ENCODE assay signal across 13 cellular contexts in genomic region chr4:109708990-109709389, GRCh38. TPM values are rescaled to one million over a fixed set of nuclear protein-coding genes. Genes with fewer than 3 reads are reported as not detected.
DNase-seq lines count a peak whose midpoint lies in the region; ATAC-seq lines count a peak whose summit lies in the region.
"Had no signal": no experiment of that assay in that cellular context is flagged by ENCODE, and none has a peak within 500 bp of the region (broad histone marks: within the 10 kb centered on the region; RNA-seq: fewer than 3 reads in every experiment).

No MANE protein-coding gene starts in this region.

- DNase-seq in activated naive CD4-positive, alpha-beta T cell treated with anti-CD3 and anti-CD28 coated beads, Interleukin-2, amount 50 U/mL, for 72 hours (ENCODE audit: low spot score in 2 of 2), result no peak
- no peak for DNase-seq in occipital lobe (lab: John Stamatoyannopoulos, UW)
- DNase-seq in kidney tubule cell (ENCODE audit: low spot score), result no peak
- DNase-seq in stimulated activated naive B cell treated with anti-CD40 and anti-IgM and Interleukin-4, amounts not matched to agents 10 μg/mL and 1 μg/mL and 100 μg/mL, for 72 hours, result no peak
- DNase-seq: activated T-cell treated with anti-CD3 and anti-CD28 coated beads for 4 hours, amygdala, DMS53, NCI-H446 treated with DMSO at 0.1 percent for 48 hours had no signal

- no peaks in the 10 kb centered on the region for H3K9me3 Mint-ChIP-seq in activated naive CD4-positive, alpha-beta T cell treated with anti-CD3 and anti-CD28 coated beads, Interleukin-2, amount 50 U/mL, for 72 hours
- no peaks in the 10 kb centered on the region for H3K9me3 Mint-ChIP-seq in stimulated activated naive B cell treated with anti-CD40 and anti-IgM and Interleukin-4, amounts not matched to agents 10 μg/mL and 1 μg/mL and 100 μg/mL, for 72 hours

- H3K4me1 Mint-ChIP-seq in stimulated activated naive B cell treated with anti-CD40 and anti-IgM and Interleukin-4, amounts not matched to agents 10 μg/mL and 1 μg/mL and 100 μg/mL, for 72 hours, result peaks cover 2% of the 10 kb centered on the region in 2 donors

- H3K27ac Mint-ChIP-seq in activated naive CD4-positive, alpha-beta T cell treated with anti-CD3 and anti-CD28 coated beads, Interleukin-2, amount 50 U/mL, for 72 hours, result no peak overlapping the region
- no peak overlapping the region for H3K27ac Mint-ChIP-seq in stimulated activated naive B cell treated with anti-CD40 and anti-IgM and Interleukin-4, amounts not matched to agents 10 μg/mL and 1 μg/mL and 100 μg/mL, for 72 hours
- H3K27ac Mint-ChIP-seq: progenitor cell of endocrine pancreas had no signal

- ATAC-seq in GM18517 (IDR thresholded peaks at IDR 0.05; ENCODE audit: unreplicated experiment), result peak; percentile 82
- ATAC-seq in GM21367 (IDR thresholded peaks at IDR 0.05; ENCODE audit: unreplicated experiment), result peak; percentile 87
- peak; percentile 97 for ATAC-seq in HG02884 (IDR thresholded peaks at IDR 0.05; ENCODE audit: unreplicated experiment)
- peak; percentile 83 for ATAC-seq in HG03469 (IDR thresholded peaks at IDR 0.05; ENCODE audit: unreplicated experiment)
- ATAC-seq in activated naive CD4-positive, alpha-beta T cell treated with anti-CD3 and anti-CD28 coated beads, Interleukin-2, amount 50 U/mL, for 72 hours, result no peak
- no peak for ATAC-seq in stimulated activated naive B cell treated with anti-CD40 and anti-IgM and Interleukin-4, amounts not matched to agents 10 μg/mL and 1 μg/mL and 100 μg/mL, for 72 hours (replicated peaks)

- peaks cover 0 to 4% of the 10 kb centered on the region in 2 donors for H3K36me3 Mint-ChIP-seq in activated naive CD4-positive, alpha-beta T cell treated with anti-CD3 and anti-CD28 coated beads, Interleukin-2, amount 50 U/mL, for 72 hours
- peaks cover 2 to 4% of the 10 kb centered on the region in 2 donors for H3K36me3 Mint-ChIP-seq in stimulated activated naive B cell treated with anti-CD40 and anti-IgM and Interleukin-4, amounts not matched to agents 10 μg/mL and 1 μg/mL and 100 μg/mL, for 72 hours

- H3K4me3 Mint-ChIP-seq in stimulated activated naive B cell treated with anti-CD40 and anti-IgM and Interleukin-4, amounts not matched to agents 10 μg/mL and 1 μg/mL and 100 μg/mL, for 72 hours, result no peak overlapping the region

- no peaks in the 10 kb centered on the region for H3K27me3 Mint-ChIP-seq in stimulated activated naive B cell treated with anti-CD40 and anti-IgM and Interleukin-4, amounts not matched to agents 10 μg/mL and 1 μg/mL and 100 μg/mL, for 72 hours
- H3K27me3 Mint-ChIP-seq: progenitor cell of endocrine pancreas had no signal

RNA-seq across cellular contexts. Expression of gene CASP6, which starts 5.7 kb away (rescaled TPM):
- total RNA-seq in activated naive CD4-positive, alpha-beta T cell treated with anti-CD3 and anti-CD28 coated beads, Interleukin-2, amount 50 U/mL, for 72 hours, result 10 to 100 TPM; 23.7 to 33.3 TPM
- total RNA-seq in occipital lobe, result 13.6 TPM

RNA-seq across cellular contexts. Expression of gene PLA2G12A, which starts 20.9 kb away (rescaled TPM):
- 10 to 100 TPM; 28.1 to 33.3 TPM for total RNA-seq in activated naive CD4-positive, alpha-beta T cell treated with anti-CD3 and anti-CD28 coated beads, Interleukin-2, amount 50 U/mL, for 72 hours
- total RNA-seq in occipital lobe, result 25.0 TPM

Comparison
In these comparisons a context has a peak if more than half of its experiments do, and no peak if none do; other contexts are left out.
1. ATAC-seq: peak in GM18517 (single experiment), GM21367 (single experiment), HG02884 (single experiment) and HG03469 (single experiment); none in activated naive CD4-positive, alpha-beta T cell treated with anti-CD3 and anti-CD28 coated beads, Interleukin-2, amount 50 U/mL, for 72 hours (0 of 2) and stimulated activated naive B cell treated with anti-CD40 and anti-IgM and Interleukin-4, amounts not matched to agents 10 μg/mL and 1 μg/mL and 100 μg/mL, for 72 hours (0 of 2).